Comparison of ENCODE assay signal across 22 cellular contexts in the genomic region with DNA sequence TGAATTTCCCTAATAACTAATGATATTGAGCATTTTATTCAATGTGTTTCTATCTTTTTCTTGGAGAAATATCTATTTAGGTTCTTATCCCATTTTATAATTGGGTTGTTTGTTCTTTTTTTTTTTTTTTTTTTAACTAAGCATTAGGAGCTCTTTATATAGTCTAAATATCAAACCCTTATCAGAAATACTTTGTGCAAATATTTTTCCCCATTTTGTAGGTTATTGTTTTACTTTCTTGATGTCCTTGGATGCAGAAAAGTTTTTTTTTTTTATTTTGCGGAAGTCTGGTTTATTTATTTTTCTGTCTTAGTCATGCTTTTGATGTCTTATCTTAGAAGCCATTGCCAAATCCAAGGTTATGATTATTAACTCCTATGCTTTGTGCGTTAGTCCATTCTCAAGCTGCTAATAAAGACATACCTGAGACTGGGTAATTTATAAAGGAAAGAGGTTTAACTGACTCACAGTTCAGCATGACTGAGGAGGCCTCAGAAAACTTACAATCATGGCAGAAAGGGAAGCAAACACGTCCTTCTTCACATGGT.
"Had no signal": no experiment of that assay in that cellular context is flagged by ENCODE, and none has a peak within 500 bp of the region (broad histone marks: within the 10 kb centered on the region; RNA-seq: fewer than 3 reads in every experiment).

No MANE protein-coding gene starts in this region.

- H3K27ac Mint-ChIP-seq: activated B cell treated with CpG ODN at 0.5 μM for 24 hours; activated CD4-positive, alpha-beta memory T cell treated with anti-CD3 and anti-CD28 coated beads for 36 hours; activated CD4-positive, alpha-beta T cell treated with anti-CD3 and anti-CD28 coated beads, Interleukin-2, amount 10 ng/mL, durations not matched to agents 7 days and 5 days; activated naive CD4-positive, alpha-beta T cell treated with anti-CD3 and anti-CD28 coated beads, Interleukin-2, amount 50 U/mL, for 72 hours; activated naive CD8-positive, alpha-beta T cell treated with anti-CD3 and anti-CD28 coated beads, Interleukin-2, amount 50 U/mL, for 24 hours; T-cell had no signal

- H3K27ac ChIP-seq: SK-N-MC had no signal

- H3K4me3 Mint-ChIP-seq: activated B cell treated with CpG ODN at 0.5 μM for 24 hours; activated CD4-positive, alpha-beta memory T cell treated with anti-CD3 and anti-CD28 coated beads for 36 hours; activated CD4-positive, alpha-beta T cell treated with anti-CD3 and anti-CD28 coated beads, Interleukin-2, amount 10 ng/mL, durations not matched to agents 7 days and 5 days; activated naive CD8-positive, alpha-beta T cell treated with anti-CD3 and anti-CD28 coated beads, Interleukin-2, amount 50 U/mL, for 24 hours; activated T-cell treated with anti-CD3 and anti-CD28 coated beads, Interleukin-2, amount 50 U/mL, for 4 hours; T-cell had no signal

- ATAC-seq: activated naive CD4-positive, alpha-beta T cell treated with anti-CD3 and anti-CD28 coated beads, Interleukin-2, amount 50 U/mL, for 72 hours; activated naive CD8-positive, alpha-beta T cell treated with anti-CD3 and anti-CD28 coated beads, Interleukin-2, amount 50 U/mL, for 24 hours; activated T-cell treated with anti-CD3 and anti-CD28 coated beads, Interleukin-2, amount 50 U/mL, for 4 hours; Right ventricle myocardium inferior; T-cell had no signal

- H3K4me3 ChIP-seq: SK-N-MC had no signal

- H3K27me3 Mint-ChIP-seq: activated B cell treated with CpG ODN at 0.5 μM for 24 hours; activated CD4-positive, alpha-beta memory T cell treated with anti-CD3 and anti-CD28 coated beads for 36 hours; activated CD4-positive, alpha-beta T cell treated with anti-CD3 and anti-CD28 coated beads, Interleukin-2, amount 10 ng/mL, durations not matched to agents 7 days and 5 days; activated naive CD8-positive, alpha-beta T cell treated with anti-CD3 and anti-CD28 coated beads, Interleukin-2, amount 50 U/mL, for 24 hours; T-cell had no signal

- DNase-seq: activated B cell treated with CpG ODN at 0.5 μM for 24 hours; activated CD4-positive, alpha-beta memory T cell treated with anti-CD3 and anti-CD28 coated beads for 36 hours; activated CD4-positive, alpha-beta T cell treated with anti-CD3 and anti-CD28 coated beads, Interleukin-2, amount 10 ng/mL, durations not matched to agents 7 days and 5 days; activated CD8-positive, alpha-beta memory T cell treated with anti-CD3 and anti-CD28 coated beads for 24 hours; activated effector memory CD4-positive, alpha-beta T cell treated with anti-CD3 and anti-CD28 coated beads, Interleukin-2, amount 50 U/mL, for 16 hours; activated naive CD4-positive, alpha-beta T cell treated with Interleukin-2 at 50 U/mL for 16 hours; activated naive CD8-positive, alpha-beta T cell treated with anti-CD3 and anti-CD28 coated beads, Interleukin-2, amount 50 U/mL, for 24 hours; activated T-cell treated with anti-CD3 and anti-CD28 coated beads, Interleukin-2, amount 50 U/mL, for 4 hours; NCI-H1092; NCI-H1417; NCI-H1930; NCI-H2171; NCI-H226; NCI-H510A; NCI-H526 treated with DMSO at 0.1 percent for 48 hours; NCI-H82; T-cell; T-helper 2 cell; T1000 had no signal

- H3K36me3 Mint-ChIP-seq: activated CD4-positive, alpha-beta memory T cell treated with anti-CD3 and anti-CD28 coated beads for 36 hours; T-cell had no signal

- H3K4me1 Mint-ChIP-seq: activated B cell treated with CpG ODN at 0.5 μM for 24 hours; activated CD4-positive, alpha-beta T cell treated with anti-CD3 and anti-CD28 coated beads, Interleukin-2, amount 10 ng/mL, durations not matched to agents 7 days and 5 days; activated naive CD8-positive, alpha-beta T cell treated with anti-CD3 and anti-CD28 coated beads, Interleukin-2, amount 50 U/mL, for 24 hours; T-cell had no signal
